1 cellular context compared by ENCODE assay signal in the genomic region with DNA sequence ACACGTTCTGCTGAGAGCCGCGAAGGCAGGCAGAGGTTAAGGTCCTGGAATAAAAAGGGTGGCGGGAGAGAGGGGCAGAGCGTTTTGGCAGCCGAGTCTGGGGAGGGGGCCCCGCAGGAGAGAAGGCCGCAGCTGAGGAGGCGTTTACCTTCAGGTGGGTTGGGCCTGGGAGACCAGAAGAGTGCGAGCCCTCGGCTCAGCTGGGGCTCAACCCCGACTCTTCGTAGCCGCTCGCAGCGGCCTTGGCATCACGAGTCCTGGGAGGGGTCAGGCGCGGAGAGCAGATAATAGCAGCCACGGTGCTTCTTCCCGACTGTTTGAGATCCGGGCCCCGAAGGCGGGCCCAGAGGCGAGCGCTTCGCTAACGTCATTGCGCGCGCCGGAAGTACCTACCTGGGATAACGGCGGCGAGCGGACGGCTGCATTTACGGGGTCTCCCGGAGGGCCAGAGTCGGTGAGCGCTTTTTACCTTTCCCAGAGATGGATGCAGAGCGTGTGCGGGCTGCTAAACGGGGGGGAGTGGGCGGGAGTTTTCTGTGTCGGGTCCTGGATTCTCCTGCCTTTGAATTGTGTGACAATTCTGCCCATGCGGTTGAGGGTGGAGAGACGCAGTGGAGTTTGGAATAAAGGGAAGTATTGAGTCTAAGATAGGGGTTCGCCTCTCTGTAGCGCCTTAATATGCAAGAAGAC.
TF ChIP-seq lines count a peak whose summit lies in the region.

A gene with protein sequence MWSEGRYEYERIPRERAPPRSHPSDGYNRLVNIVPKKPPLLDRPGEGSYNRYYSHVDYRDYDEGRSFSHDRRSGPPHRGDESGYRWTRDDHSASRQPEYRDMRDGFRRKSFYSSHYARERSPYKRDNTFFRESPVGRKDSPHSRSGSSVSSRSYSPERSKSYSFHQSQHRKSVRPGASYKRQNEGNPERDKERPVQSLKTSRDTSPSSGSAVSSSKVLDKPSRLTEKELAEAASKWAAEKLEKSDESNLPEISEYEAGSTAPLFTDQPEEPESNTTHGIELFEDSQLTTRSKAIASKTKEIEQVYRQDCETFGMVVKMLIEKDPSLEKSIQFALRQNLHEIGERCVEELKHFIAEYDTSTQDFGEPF (plus strand): TSS at position 392 of the 690 bp plus-strand sequence. CDS start 9,736 bp downstream, outside the sequence.
A gene with protein sequence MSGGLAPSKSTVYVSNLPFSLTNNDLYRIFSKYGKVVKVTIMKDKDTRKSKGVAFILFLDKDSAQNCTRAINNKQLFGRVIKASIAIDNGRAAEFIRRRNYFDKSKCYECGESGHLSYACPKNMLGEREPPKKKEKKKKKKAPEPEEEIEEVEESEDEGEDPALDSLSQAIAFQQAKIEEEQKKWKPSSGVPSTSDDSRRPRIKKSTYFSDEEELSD (minus strand): TSS at position 319 of the 690 bp plus-strand sequence. CDS start 1,992 bp downstream, outside the sequence.

TF ChIP-seq in K562, 482 proteins besides CTCF, POLR2A, EP300 and RAD21 (continued from another document):
- TF ChIP-seq CHD4 (IDR thresholded peaks at IDR 0.05; ENCODE audit: insufficient read depth, insufficient replicate concordance, low read depth, low read length, poor library complexity, severe bottlenecking), result no peak
- no peak for TF ChIP-seq PHTF2 (CRISPR knock-in tag; IDR thresholded peaks at IDR 0.05)
